Comparison of ENCODE assay signal across 27 cellular contexts in the genomic region with DNA sequence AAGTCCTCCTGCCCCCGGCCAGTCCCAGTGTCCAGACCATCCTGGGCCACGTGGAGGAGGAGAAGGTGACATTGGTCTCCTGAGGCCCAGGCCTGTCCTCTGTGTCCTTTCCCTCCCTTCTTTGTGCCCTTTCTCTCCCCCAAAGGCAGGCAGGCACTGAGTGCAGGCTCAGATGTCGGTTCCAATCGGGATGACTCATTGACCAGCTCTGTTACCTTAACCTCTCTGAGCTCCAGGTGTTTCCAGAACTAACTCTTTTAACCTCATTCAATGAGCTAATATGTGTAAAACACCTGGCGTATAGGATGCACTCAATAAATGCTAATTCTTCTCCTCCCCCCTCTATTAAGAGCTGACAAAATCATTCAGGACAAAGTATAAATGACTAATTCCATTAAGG.
"Had no signal": no experiment of that assay in that cellular context is flagged by ENCODE, and none has a peak within 500 bp of the region (broad histone marks: within the 10 kb centered on the region; RNA-seq: fewer than 3 reads in every experiment).

No MANE protein-coding gene starts in this region.

- H3K4me2 ChIP-seq: KMS-11 had no signal

- H3K4me3 ChIP-seq: ascending aorta, body of pancreas, MG63, SJSA1 had no signal

- H3K27ac Mint-ChIP-seq: activated CD4-positive, alpha-beta memory T cell treated with anti-CD3 and anti-CD28 coated beads for 36 hours; activated CD4-positive, alpha-beta T cell treated with anti-CD3 and anti-CD28 coated beads, Interleukin-2, amount 10 ng/mL, durations not matched to agents 7 days and 5 days; activated naive CD8-positive, alpha-beta T cell treated with anti-CD3 and anti-CD28 coated beads, Interleukin-2, amount 50 U/mL, for 24 hours; T-helper 17 cell had no signal

- ATAC-seq: activated naive CD4-positive, alpha-beta T cell treated with anti-CD3 and anti-CD28 coated beads, Interleukin-2, amount 50 U/mL, for 72 hours; activated naive CD8-positive, alpha-beta T cell treated with anti-CD3 and anti-CD28 coated beads, Interleukin-2, amount 50 U/mL, for 24 hours; activated T-cell treated with anti-CD3 and anti-CD28 coated beads, Interleukin-2, amount 50 U/mL, for 4 hours; body of pancreas; T-helper 17 cell had no signal

- H3K36me3 Mint-ChIP-seq: activated CD4-positive, alpha-beta memory T cell treated with anti-CD3 and anti-CD28 coated beads for 36 hours; activated naive CD4-positive, alpha-beta T cell treated with anti-CD3 and anti-CD28 coated beads, Interleukin-2, amount 50 U/mL, for 72 hours had no signal

- H3K9me3 Mint-ChIP-seq: activated CD4-positive, alpha-beta memory T cell treated with anti-CD3 and anti-CD28 coated beads for 36 hours; activated CD4-positive, alpha-beta T cell treated with anti-CD3 and anti-CD28 coated beads, Interleukin-2, amount 10 ng/mL, durations not matched to agents 7 days and 5 days; activated naive CD4-positive, alpha-beta T cell treated with anti-CD3 and anti-CD28 coated beads, Interleukin-2, amount 50 U/mL, for 72 hours; activated naive CD8-positive, alpha-beta T cell treated with anti-CD3 and anti-CD28 coated beads, Interleukin-2, amount 50 U/mL, for 24 hours; activated T-cell treated with anti-CD3 and anti-CD28 coated beads, Interleukin-2, amount 50 U/mL, for 4 hours had no signal

- H3K36me3 ChIP-seq: ascending aorta, MG63 had no signal

- H3K4me1 ChIP-seq: ascending aorta, body of pancreas had no signal

- H3K4me3 Mint-ChIP-seq: activated CD4-positive, alpha-beta memory T cell treated with anti-CD3 and anti-CD28 coated beads for 36 hours; activated CD4-positive, alpha-beta T cell treated with anti-CD3 and anti-CD28 coated beads, Interleukin-2, amount 10 ng/mL, durations not matched to agents 7 days and 5 days; activated naive CD8-positive, alpha-beta T cell treated with anti-CD3 and anti-CD28 coated beads, Interleukin-2, amount 50 U/mL, for 24 hours; activated T-cell treated with anti-CD3 and anti-CD28 coated beads, Interleukin-2, amount 50 U/mL, for 4 hours; T-helper 17 cell had no signal

- DNase-seq: activated CD4-positive, alpha-beta memory T cell treated with anti-CD3 and anti-CD28 coated beads for 36 hours; activated CD4-positive, alpha-beta T cell treated with anti-CD3 and anti-CD28 coated beads, Interleukin-2, amount 10 ng/mL, durations not matched to agents 7 days and 5 days; activated CD4-positive, CD25-positive, alpha-beta regulatory T cell; activated CD8-positive, alpha-beta memory T cell treated with anti-CD3 and anti-CD28 coated beads for 24 hours; activated effector memory CD4-positive, alpha-beta T cell treated with anti-CD3 and anti-CD28 coated beads, Interleukin-2, amount 50 U/mL, for 16 hours; activated naive CD4-positive, alpha-beta T cell treated with Interleukin-2 at 50 U/mL for 16 hours; activated naive CD8-positive, alpha-beta T cell treated with anti-CD3 and anti-CD28 coated beads, Interleukin-2, amount 50 U/mL, for 24 hours; activated T-cell treated with anti-CD3 and anti-CD28 coated beads, Interleukin-2, amount 50 U/mL, for 4 hours; amniotic stem cell; body of pancreas; cerebellar nuclear complex; MV-4-11; NCI-H1105; NCI-H1436 treated with DMSO at 0.1 percent for 48 hours; NCI-H187 treated with DMSO at 0.1 percent for 48 hours; NCI-H2081 treated with DMSO at 0.1 percent for 48 hours; NCI-H69; NK-92 treated with Interleukin-12 subunit alpha and Interleukin-12 subunit beta, amount 100 ng/mL, for 24 hours; OCI-M1; SHP77; T-helper 17 cell; T-helper 9 cell had no signal

- H3K27ac ChIP-seq: ascending aorta, body of pancreas, KMS-11, SJSA1 had no signal

- H3K4me1 Mint-ChIP-seq: activated CD4-positive, alpha-beta T cell treated with anti-CD3 and anti-CD28 coated beads, Interleukin-2, amount 10 ng/mL, durations not matched to agents 7 days and 5 days; activated naive CD8-positive, alpha-beta T cell treated with anti-CD3 and anti-CD28 coated beads, Interleukin-2, amount 50 U/mL, for 24 hours had no signal

- H3K27me3 ChIP-seq: ascending aorta, body of pancreas, MG63, SJSA1 had no signal
